In genomic region chr2:171319164-171319810, GRCh38 we compare ENCODE assay signal across 8 cellular contexts.
A peak's percentile ranks its signal among the peaks of the same experiment; 100 is the strongest.
DNase-seq lines count a peak whose midpoint lies in the region; ATAC-seq, FAIRE-seq and TF ChIP-seq lines count a peak whose summit lies in the region.

No MANE protein-coding gene starts in this region.

- H3K27ac Mint-ChIP-seq in activated B cell treated with CpG ODN at 0.5 μM for 24 hours = peak overlapping the region; percentile 92

- peak overlapping the region; percentile 76 for H2BK12ac ChIP-seq in H1 (ENCODE audit: low read depth, low read length)

- no peak overlapping the region for H4K8ac ChIP-seq in H1 (ENCODE audit: extremely low read depth, insufficient read depth, low read length)

- H3K4me1 Mint-ChIP-seq in activated B cell treated with CpG ODN at 0.5 μM for 24 hours = peaks cover 74% of the 10 kb centered on the region

- peak overlapping the region; percentile 80 for H3K4me3 Mint-ChIP-seq in activated B cell treated with CpG ODN at 0.5 μM for 24 hours

- peak overlapping the region; percentile 59 to 67 for H3K4me2 ChIP-seq in H1 (ENCODE audit: insufficient read depth in 1 of 2, low read depth in 2 of 2, low read length in 2 of 2)

- H3K23ac ChIP-seq in H1 (ENCODE audit: insufficient read length) = no peak overlapping the region

- peaks cover 22 to 55% (median 41%) of the 10 kb centered on the region in 4 experiments for H3K4me1 ChIP-seq in H1 (replicated peaks in 1 of 4; ENCODE audit: control insufficient read depth in 3 of 4, insufficient read depth in 4 of 4, low read length in 3 of 4)

- no peaks in the 10 kb centered on the region for H3K27me3 Mint-ChIP-seq in activated B cell treated with CpG ODN at 0.5 μM for 24 hours

- no peak overlapping the region for H3K4ac ChIP-seq in H1 (replicated peaks; ENCODE audit: insufficient read length, low read depth, low read length)

- H3K79me1 ChIP-seq in H1 (ENCODE audit: low read depth, low read length) = no peaks in the 10 kb centered on the region

- DNase-seq in activated B cell treated with CpG ODN at 0.5 μM for 24 hours = no peak
- DNase-seq in H1 (ENCODE audit: low read depth in 1 of 2, low spot score in 2 of 2) = peak in 1 of 2 experiments; percentile 38
- DNase-seq in stimulated activated CD4-positive, alpha-beta T cell treated with anti-CD3 and anti-CD28 coated beads, TNF-alpha, amount 100 ng/mL, for 1 hour (ENCODE audit: low read depth in 3 of 3, low spot score in 1 of 3) = peak in 2 of 3 donors; percentile 12
- no peak for DNase-seq in omental fat pad (ENCODE audit: low spot score)
- no peak for DNase-seq in KBM-7
- no peak for DNase-seq in MG63

- H2AK5ac ChIP-seq in H1 (ENCODE audit: low read depth, low read length) = no peak overlapping the region

- H3K36me3 ChIP-seq in H1 (ENCODE audit: control insufficient read depth in 2 of 4, insufficient read depth in 4 of 4, low read length in 3 of 4) (peaks cover 0 to 7% (median 1%) of the 10 kb centered on the region in 4 experiments; a peak in 3 of 8 replicates), MG63 (no peaks in the 10 kb centered on the region)

- H2BK120ac ChIP-seq in H1 (replicated peaks; ENCODE audit: low read depth, low read length) = peak overlapping the region; percentile 67

- 15% methylated on average over 12 of the region's 12 CpGs; no CpG with 5 or more reads in 1 of the 2 experiments for WGBS in H1 (ENCODE audit: extremely low coverage in 1 of 2, insufficient coverage in 1 of 2, insufficient read length in 1 of 2, insufficient replicate concordance in 2 of 2, low coverage in 1 of 2, low lambda C conversion rate in 2 of 2, missing lambda C conversion rate in 1 of 2), 2 experiments

- no peak for TF ChIP-seq RAD21 in H1 (IDR thresholded peaks at IDR 0.05 in 1 of 2, conservative IDR thresholded peaks at IDR 0.05 in 1 of 2; ENCODE audit: low read depth in 2 of 2, low read length in 2 of 2)

- peak overlapping the region; percentile 74 for H3K27ac ChIP-seq in H1 (ENCODE audit: low read depth, low read length)

- H4K91ac ChIP-seq in H1 (replicated peaks; ENCODE audit: insufficient read length, low read length) = no peak overlapping the region

- no peak overlapping the region for H2AFZ ChIP-seq in H1 (ENCODE audit: low read length)

- ATAC-seq in HG02884 (IDR thresholded peaks at IDR 0.05; ENCODE audit: unreplicated experiment) = peak; percentile 40
- ATAC-seq in activated B cell treated with CpG ODN at 0.5 μM for 24 hours (ENCODE audit: low read depth) = peak; percentile 61
- no peak for ATAC-seq in omental fat pad (ENCODE audit: low FRiP score)

- no peaks in the 10 kb centered on the region for H4K20me1 ChIP-seq in H1 (replicated peaks in 1 of 2; ENCODE audit: control insufficient read depth in 1 of 2, insufficient read depth in 2 of 2, low read length in 2 of 2)

- no peaks in the 10 kb centered on the region for H3K23me2 ChIP-seq in H1 (ENCODE audit: low read depth, low read length)

- no peak overlapping the region for H2BK15ac ChIP-seq in H1 (ENCODE audit: low read length)

- H3K18ac ChIP-seq in H1 (ENCODE audit: extremely low read depth, low read length) = peak overlapping the region; percentile 88

- peak overlapping the region in 1 of 4 experiments; percentile 35; a peak in 2 of 8 replicates for H3K4me3 ChIP-seq in H1 (ENCODE audit: extremely low read depth in 1 of 4, insufficient read depth in 2 of 4, low read depth in 3 of 4, low read length in 4 of 4)
- H3K4me3 ChIP-seq in MG63 = no peak overlapping the region

- H2BK20ac ChIP-seq in H1 (ENCODE audit: low read length) = 0 out of 2 replicates have a peak overlapping the region, but pooled peaks have one; percentile 38

- in situ Hi-C loops in KBM-7 (cut with MboI; ENCODE audit: low pct_unique_long_range_greater_than_20kb, low sequenced_read_pairs) = no loop called here

- H4K5ac ChIP-seq in H1 (ENCODE audit: insufficient read length, low read depth, low read length) = peak overlapping the region; percentile 70

- TF ChIP-seq CTCF in activated B cell treated with CpG ODN at 0.5 μM for 24 hours (IDR thresholded peaks at IDR 0.05) (no peak), H1 (IDR thresholded peaks at IDR 0.05; ENCODE audit: control extremely low read depth in 1 of 3, insufficient read depth in 1 of 3, low read depth in 1 of 3, low read length in 3 of 3) (no peak), omental fat pad (IDR thresholded peaks at IDR 0.05) (no peak)

- intact Hi-C loops in activated B cell treated with CpG ODN at 0.5 μM for 24 hours (cut with micrococcal nuclease) = loop anchor here (1.0 to 2.0 kb wide), 3 partner anchors 17 to 390 kb away; partner anchors contain the start of gene GORASP2

- TF ChIP-seq EP300 in H1 (IDR thresholded peaks at IDR 0.05; ENCODE audit: borderline replicate concordance in 1 of 2, low read depth in 2 of 2, low read length in 2 of 2) = 0 out of 3 replicates have a peak, but pooled peaks of 1 of the 2 experiments have one; percentile 63

- H3K9me3 ChIP-seq in H1 (ENCODE audit: insufficient read depth in 2 of 2, low read depth in 1 of 2, low read length in 1 of 2) (no peaks in the 10 kb centered on the region), MG63 (no peaks in the 10 kb centered on the region)

- POLR2A ChIA-PET in activated B cell treated with CpG ODN at 0.5 μM for 24 hours (lab: Charles Lee) (interaction anchor here (0.6 to 3.1 kb wide), 10 partner anchors 8 to 160 kb away, joined by 3 to 23 read pairs (median 3); partner anchors contain the start of genes DCAF17, METTL8 and TLK1), H1 (lab: Charles Lee; ENCODE audit: partially characterized antibody) (interaction anchor here (0.9 to 6.1 kb wide), 5 partner anchors 8 to 160 kb away, joined by 3 to 42 read pairs (median 4); no protein-coding TSS in a partner anchor)

- no peak overlapping the region for H3K14ac ChIP-seq in H1 (ENCODE audit: insufficient read length)

- peaks cover 10% of the 10 kb centered on the region for H3K36me3 Mint-ChIP-seq in activated B cell treated with CpG ODN at 0.5 μM for 24 hours (ENCODE audit: low read depth)

- no peaks in the 10 kb centered on the region for H3K9me3 Mint-ChIP-seq in activated B cell treated with CpG ODN at 0.5 μM for 24 hours

- H2BK5ac ChIP-seq in H1 (ENCODE audit: low read depth, low read length) = peak overlapping the region; percentile 92; the same call in 1 of the 2 replicates

- FAIRE-seq in H1 (lab: Jason Lieb, UNC) = peak; percentile 86

- H3K79me2 ChIP-seq in H1 (ENCODE audit: control insufficient read depth in 1 of 2, insufficient read depth in 2 of 2, low read length in 2 of 2) = no peaks in the 10 kb centered on the region

- TF ChIP-seq POLR2A in GM18526 (IDR thresholded peaks at IDR 0.05; ENCODE audit: extremely low read depth, insufficient read length) (peak; percentile 66), H1 (IDR thresholded peaks at IDR 0.05; ENCODE audit: control extremely low read depth in 1 of 2, low read depth in 2 of 2, low read length in 2 of 2) (no peak; a peak in 1 of 3 replicates)

- CTCF ChIA-PET in activated B cell treated with CpG ODN at 0.5 μM for 24 hours (lab: Charles Lee) = interaction anchor here (1.4 kb wide), 1 partner anchor 97 kb away, joined by 3 read pairs; no protein-coding TSS in a partner anchor
- CTCF ChIA-PET in H1 (lab: Charles Lee; ENCODE audit: partially characterized antibody) = interaction anchor here (0.7 to 2.0 kb wide), 3 partner anchors 15 to 161 kb away, joined by 3 to 4 read pairs (median 3); no protein-coding TSS in a partner anchor

- H3K27me3 ChIP-seq in H1 (replicated peaks in 1 of 4; ENCODE audit: control insufficient read depth in 3 of 4, extremely low read depth in 1 of 4, insufficient read depth in 3 of 4, low read length in 3 of 4) (no peaks in the 10 kb centered on the region), MG63 (no peaks in the 10 kb centered on the region)

- H3K56ac ChIP-seq in H1 (replicated peaks; ENCODE audit: insufficient read length, low read depth, low read length) = no peak overlapping the region

- H3K9ac ChIP-seq in H1 (replicated peaks in 1 of 4; ENCODE audit: extremely low read depth in 1 of 4, low read depth in 3 of 4, low read length in 3 of 4) = no peak overlapping the region

TF ChIP-seq in H1, 55 proteins besides CTCF, POLR2A, EP300 and RAD21 (continues in another document):
- 0 out of 2 replicates have a peak, but pooled peaks have one; percentile 25 for TF ChIP-seq TAF1 (IDR thresholded peaks at IDR 0.05; ENCODE audit: low read depth, low read length)

Comparison
In these comparisons a context has a peak if more than half of its experiments do, and no peak if none do; other contexts are left out.
1. DNase-seq: peak in stimulated activated CD4-positive, alpha-beta T cell treated with anti-CD3 and anti-CD28 coated beads, TNF-alpha, amount 100 ng/mL, for 1 hour (2 of 3); none in activated B cell treated with CpG ODN at 0.5 μM for 24 hours (single experiment), omental fat pad (single experiment), KBM-7 (single experiment) and MG63 (single experiment).